ENCODE assay signal across 8 cellular contexts in the genomic region with DNA sequence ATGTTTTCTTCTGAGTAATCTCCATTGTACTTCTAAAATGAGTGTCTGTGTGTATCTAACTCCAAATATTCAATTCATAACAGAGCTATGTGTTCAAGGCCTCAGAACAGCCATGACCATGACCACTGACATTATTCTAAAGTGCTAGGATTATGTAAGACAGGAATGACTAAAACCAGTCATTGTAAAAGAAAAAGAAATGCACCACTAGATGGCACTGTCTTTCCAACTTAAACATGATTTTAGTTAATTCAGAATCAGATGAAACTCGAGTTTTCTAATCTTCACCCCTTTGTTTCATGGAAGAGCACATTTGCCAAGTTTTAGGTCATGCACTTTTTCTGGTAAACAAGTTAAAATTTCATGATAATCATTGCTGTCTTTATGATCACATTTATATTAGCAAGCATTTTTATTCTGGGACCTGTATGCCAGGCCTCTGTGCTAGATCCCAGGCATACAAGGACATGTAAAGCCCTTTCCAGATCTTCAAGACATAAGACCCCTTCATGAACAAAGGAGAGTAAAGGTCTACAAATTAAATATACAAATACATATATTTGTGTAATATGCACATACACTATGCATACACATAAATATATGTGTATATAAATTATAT. TPM values are rescaled to one million over a fixed set of nuclear protein-coding genes. Genes with fewer than 3 reads are reported as not detected.
DNase-seq lines count a peak whose midpoint lies in the region; ATAC-seq and TF ChIP-seq lines count a peak whose summit lies in the region.

No MANE protein-coding gene starts in this region.

- CTCF ChIA-PET in WTC11 (lab: Charles Lee): interaction anchor here (0.6 to 0.7 kb wide), 2 partner anchors 13 to 1281 kb away, joined by 3 to 6 read pairs; no protein-coding TSS in a partner anchor

- no peaks in the 10 kb centered on the region for H3K9me3 Mint-ChIP-seq in WTC11

- H3K36me3 Mint-ChIP-seq in WTC11: no peaks in the 10 kb centered on the region

- TF ChIP-seq POLR2A in NB4 (IDR thresholded peaks at IDR 0.05; ENCODE audit: extremely low read depth, insufficient read length): no peak

- no peak overlapping the region for H3K4me3 Mint-ChIP-seq in WTC11

- no peak overlapping the region for H3K4me3 ChIP-seq in NB4 (ENCODE audit: low read depth, low read length)

- no peak overlapping the region for H3K27ac Mint-ChIP-seq in WTC11

- no peaks in the 10 kb centered on the region; the same call in 1 of the 2 replicates for H3K27me3 Mint-ChIP-seq in WTC11 (ENCODE audit: low read depth)

- peak; percentile 47 for ATAC-seq in WTC11
- ATAC-seq in GM21381 (IDR thresholded peaks at IDR 0.05; ENCODE audit: unreplicated experiment): no peak

- DNase-seq in Caki2 (ENCODE audit: low read depth) (peak; percentile 63), GM19238 (ENCODE audit: insufficient read length, low spot score) (peak; percentile 9), NB4 (ENCODE audit: low read depth) (peak; percentile 64), WTC11 (ENCODE audit: low spot score) (no peak), glomerular visceral epithelial cell (ENCODE audit: extremely low spot score) (peak; percentile 63), putamen (ENCODE audit: low spot score) (peak; percentile 48), HPDE6-E6E7 (ENCODE audit: extremely low spot score) (no peak)

- POLR2A ChIA-PET in WTC11 (lab: Charles Lee): no interaction called here

- H3K4me1 Mint-ChIP-seq in WTC11: no peaks in the 10 kb centered on the region

- in situ Hi-C loops in Caki2 (cut with HindIII; ENCODE audit: low pct_unique_long_range_greater_than_20kb, low sequenced_read_pairs): no loop called here

- TF ChIP-seq CTCF in NB4 (IDR thresholded peaks at IDR 0.05; ENCODE audit: low read depth, low read length) (no peak), WTC11 (IDR thresholded peaks at IDR 0.05) (peak; percentile 48; the same call in 1 of the 2 replicates)

TF ChIP-seq in WTC11, 78 proteins besides CTCF, POLR2A, EP300 and RAD21:
- TF ChIP-seq, protein P1, sequence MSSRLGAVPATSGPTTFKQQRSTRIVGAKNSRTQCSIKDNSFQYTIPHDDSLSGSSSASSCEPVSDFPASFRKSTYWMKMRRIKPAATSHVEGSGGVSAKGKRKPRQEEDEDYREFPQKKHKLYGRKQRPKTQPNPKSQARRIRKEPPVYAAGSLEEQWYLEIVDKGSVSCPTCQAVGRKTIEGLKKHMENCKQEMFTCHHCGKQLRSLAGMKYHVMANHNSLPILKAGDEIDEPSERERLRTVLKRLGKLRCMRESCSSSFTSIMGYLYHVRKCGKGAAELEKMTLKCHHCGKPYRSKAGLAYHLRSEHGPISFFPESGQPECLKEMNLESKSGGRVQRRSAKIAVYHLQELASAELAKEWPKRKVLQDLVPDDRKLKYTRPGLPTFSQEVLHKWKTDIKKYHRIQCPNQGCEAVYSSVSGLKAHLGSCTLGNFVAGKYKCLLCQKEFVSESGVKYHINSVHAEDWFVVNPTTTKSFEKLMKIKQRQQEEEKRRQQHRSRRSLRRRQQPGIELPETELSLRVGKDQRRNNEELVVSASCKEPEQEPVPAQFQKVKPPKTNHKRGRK (CRISPR knock-in tag; IDR thresholded peaks at IDR 0.05; ENCODE audit: borderline replicate concordance): no peak
- TF ChIP-seq, protein P2, sequence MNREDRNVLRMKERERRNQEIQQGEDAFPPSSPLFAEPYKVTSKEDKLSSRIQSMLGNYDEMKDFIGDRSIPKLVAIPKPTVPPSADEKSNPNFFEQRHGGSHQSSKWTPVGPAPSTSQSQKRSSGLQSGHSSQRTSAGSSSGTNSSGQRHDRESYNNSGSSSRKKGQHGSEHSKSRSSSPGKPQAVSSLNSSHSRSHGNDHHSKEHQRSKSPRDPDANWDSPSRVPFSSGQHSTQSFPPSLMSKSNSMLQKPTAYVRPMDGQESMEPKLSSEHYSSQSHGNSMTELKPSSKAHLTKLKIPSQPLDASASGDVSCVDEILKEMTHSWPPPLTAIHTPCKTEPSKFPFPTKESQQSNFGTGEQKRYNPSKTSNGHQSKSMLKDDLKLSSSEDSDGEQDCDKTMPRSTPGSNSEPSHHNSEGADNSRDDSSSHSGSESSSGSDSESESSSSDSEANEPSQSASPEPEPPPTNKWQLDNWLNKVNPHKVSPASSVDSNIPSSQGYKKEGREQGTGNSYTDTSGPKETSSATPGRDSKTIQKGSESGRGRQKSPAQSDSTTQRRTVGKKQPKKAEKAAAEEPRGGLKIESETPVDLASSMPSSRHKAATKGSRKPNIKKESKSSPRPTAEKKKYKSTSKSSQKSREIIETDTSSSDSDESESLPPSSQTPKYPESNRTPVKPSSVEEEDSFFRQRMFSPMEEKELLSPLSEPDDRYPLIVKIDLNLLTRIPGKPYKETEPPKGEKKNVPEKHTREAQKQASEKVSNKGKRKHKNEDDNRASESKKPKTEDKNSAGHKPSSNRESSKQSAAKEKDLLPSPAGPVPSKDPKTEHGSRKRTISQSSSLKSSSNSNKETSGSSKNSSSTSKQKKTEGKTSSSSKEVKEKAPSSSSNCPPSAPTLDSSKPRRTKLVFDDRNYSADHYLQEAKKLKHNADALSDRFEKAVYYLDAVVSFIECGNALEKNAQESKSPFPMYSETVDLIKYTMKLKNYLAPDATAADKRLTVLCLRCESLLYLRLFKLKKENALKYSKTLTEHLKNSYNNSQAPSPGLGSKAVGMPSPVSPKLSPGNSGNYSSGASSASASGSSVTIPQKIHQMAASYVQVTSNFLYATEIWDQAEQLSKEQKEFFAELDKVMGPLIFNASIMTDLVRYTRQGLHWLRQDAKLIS (CRISPR knock-in tag; IDR thresholded peaks at IDR 0.05; ENCODE audit: borderline replicate concordance): no peak
- TF ChIP-seq CBFB (CRISPR knock-in tag; IDR thresholded peaks at IDR 0.05; ENCODE audit: low read depth) (no peak), TCF7 (CRISPR knock-in tag; IDR thresholded peaks at IDR 0.05; ENCODE audit: low read depth) (no peak), JUN (CRISPR knock-in tag; IDR thresholded peaks at IDR 0.05) (no peak), TEAD4 (CRISPR knock-in tag; IDR thresholded peaks at IDR 0.05) (no peak), MXD4 (CRISPR knock-in tag; IDR thresholded peaks at IDR 0.05; ENCODE audit: borderline replicate concordance) (no peak), OVOL2 (CRISPR knock-in tag; IDR thresholded peaks at IDR 0.05; ENCODE audit: borderline replicate concordance) (no peak)
- TF ChIP-seq, protein P3, sequence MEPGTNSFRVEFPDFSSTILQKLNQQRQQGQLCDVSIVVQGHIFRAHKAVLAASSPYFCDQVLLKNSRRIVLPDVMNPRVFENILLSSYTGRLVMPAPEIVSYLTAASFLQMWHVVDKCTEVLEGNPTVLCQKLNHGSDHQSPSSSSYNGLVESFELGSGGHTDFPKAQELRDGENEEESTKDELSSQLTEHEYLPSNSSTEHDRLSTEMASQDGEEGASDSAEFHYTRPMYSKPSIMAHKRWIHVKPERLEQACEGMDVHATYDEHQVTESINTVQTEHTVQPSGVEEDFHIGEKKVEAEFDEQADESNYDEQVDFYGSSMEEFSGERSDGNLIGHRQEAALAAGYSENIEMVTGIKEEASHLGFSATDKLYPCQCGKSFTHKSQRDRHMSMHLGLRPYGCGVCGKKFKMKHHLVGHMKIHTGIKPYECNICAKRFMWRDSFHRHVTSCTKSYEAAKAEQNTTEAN (CRISPR knock-in tag; IDR thresholded peaks at IDR 0.05): no peak
- TF ChIP-seq, protein P4, sequence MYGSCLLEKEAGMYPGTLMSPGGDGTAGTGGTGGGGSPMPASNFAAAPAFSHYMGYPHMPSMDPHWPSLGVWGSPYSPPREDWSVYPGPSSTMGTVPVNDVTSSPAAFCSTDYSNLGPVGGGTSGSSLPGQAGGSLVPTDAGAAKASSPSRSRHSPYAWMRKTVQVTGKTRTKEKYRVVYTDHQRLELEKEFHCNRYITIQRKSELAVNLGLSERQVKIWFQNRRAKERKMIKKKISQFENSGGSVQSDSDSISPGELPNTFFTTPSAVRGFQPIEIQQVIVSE (CRISPR knock-in tag; IDR thresholded peaks at IDR 0.05; ENCODE audit: borderline replicate concordance): no peak
- TF ChIP-seq, protein P5, sequence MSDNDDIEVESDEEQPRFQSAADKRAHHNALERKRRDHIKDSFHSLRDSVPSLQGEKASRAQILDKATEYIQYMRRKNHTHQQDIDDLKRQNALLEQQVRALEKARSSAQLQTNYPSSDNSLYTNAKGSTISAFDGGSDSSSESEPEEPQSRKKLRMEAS (CRISPR knock-in tag; IDR thresholded peaks at IDR 0.05): no peak
- TF ChIP-seq, protein P6, sequence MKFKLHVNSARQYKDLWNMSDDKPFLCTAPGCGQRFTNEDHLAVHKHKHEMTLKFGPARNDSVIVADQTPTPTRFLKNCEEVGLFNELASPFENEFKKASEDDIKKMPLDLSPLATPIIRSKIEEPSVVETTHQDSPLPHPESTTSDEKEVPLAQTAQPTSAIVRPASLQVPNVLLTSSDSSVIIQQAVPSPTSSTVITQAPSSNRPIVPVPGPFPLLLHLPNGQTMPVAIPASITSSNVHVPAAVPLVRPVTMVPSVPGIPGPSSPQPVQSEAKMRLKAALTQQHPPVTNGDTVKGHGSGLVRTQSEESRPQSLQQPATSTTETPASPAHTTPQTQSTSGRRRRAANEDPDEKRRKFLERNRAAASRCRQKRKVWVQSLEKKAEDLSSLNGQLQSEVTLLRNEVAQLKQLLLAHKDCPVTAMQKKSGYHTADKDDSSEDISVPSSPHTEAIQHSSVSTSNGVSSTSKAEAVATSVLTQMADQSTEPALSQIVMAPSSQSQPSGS (CRISPR knock-in tag; IDR thresholded peaks at IDR 0.05; ENCODE audit: borderline replicate concordance, low read depth): no peak
TF ChIP-seq in WTC11: peak in this region for 0.

RNA-seq across cellular contexts. Expression of a gene that starts 26.1 kb away (rescaled TPM):
- 12.6 and 17.3 TPM in 2 replicates for total RNA-seq in Caki2 (2014; rRNA removed; shearing (Covaris generic); ENCODE audit: low replicate concordance)
- total RNA-seq in WTC11 (2021): 46.4 to 52.4 TPM (median 51.8 TPM) in 3 replicates

Comparison
In these comparisons a context has a peak if more than half of its experiments do, and no peak if none do; other contexts are left out.
1. DNase-seq: peak in Caki2 (single experiment), GM19238 (single experiment), NB4 (single experiment), glomerular visceral epithelial cell (single experiment) and putamen (single experiment); none in WTC11 (single experiment) and HPDE6-E6E7 (single experiment).